In the genomic region with DNA sequence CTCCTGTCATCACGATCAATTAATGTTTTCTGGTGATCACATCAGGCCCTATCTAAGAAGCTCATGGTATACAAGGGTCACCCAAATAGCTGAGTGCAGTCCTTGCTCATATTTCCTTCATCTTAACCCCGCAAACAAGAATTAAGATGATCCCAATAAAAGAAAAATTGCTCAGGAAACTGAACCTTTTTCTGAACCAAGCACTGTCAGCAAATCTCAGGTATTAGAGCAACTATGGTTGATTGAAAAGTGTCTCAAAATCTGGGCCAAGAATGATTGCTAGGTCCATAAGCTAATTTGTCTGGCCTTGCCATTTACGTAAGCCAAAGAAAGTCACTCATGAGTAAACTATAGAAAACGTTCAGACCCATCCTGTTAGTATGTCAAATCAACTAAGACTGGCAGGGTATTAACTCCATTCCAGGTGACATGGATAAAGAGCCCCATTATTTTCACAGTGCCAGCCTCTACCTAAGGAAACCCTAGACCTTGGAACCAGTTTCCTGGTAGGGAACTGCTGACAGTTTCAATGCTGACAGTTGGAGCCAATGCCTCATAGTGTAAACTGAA, we compare ENCODE assay signal across 17 cellular contexts.
DNase-seq lines count a peak whose midpoint lies in the region; TF ChIP-seq lines count a peak whose summit lies in the region.
"Had no signal": no experiment of that assay in that cellular context is flagged by ENCODE, and none has a peak within 500 bp of the region (broad histone marks: within the 10 kb centered on the region; RNA-seq: fewer than 3 reads in every experiment).

No MANE protein-coding gene starts in this region.

- H3K36me3 ChIP-seq in muscle layer of duodenum (ENCODE audit: control insufficient read depth in 1 of 2, insufficient read depth in 2 of 2, low read length in 2 of 2) = no peaks in the 10 kb centered on the region
- H3K36me3 ChIP-seq: HAP-1, SJSA1 had no signal

- H3K27me3 Mint-ChIP-seq in chondrocyte (ENCODE audit: low read depth) = no peaks in the 10 kb centered on the region

- H3K4me3 Mint-ChIP-seq in chondrocyte (ENCODE audit: unreplicated experiment) = no peak overlapping the region

- peaks cover 87% of the 10 kb centered on the region for H3K4me1 Mint-ChIP-seq in chondrocyte (ENCODE audit: low read depth)

- H3K36me3 Mint-ChIP-seq in chondrocyte (ENCODE audit: low read depth) = no peaks in the 10 kb centered on the region

- TF ChIP-seq CTCF in chondrocyte (IDR thresholded peaks at IDR 0.05) = no peak

- H3K4me3 ChIP-seq in muscle layer of duodenum (ENCODE audit: low read depth in 1 of 2, low read length in 2 of 2) = no peak overlapping the region
- H3K4me3 ChIP-seq: HAP-1, SJSA1 had no signal

- peak; percentile 82 for DNase-seq in NCI-H460 (ENCODE audit: extremely low read depth, low read depth)
- no peak for DNase-seq in chondrocyte (ENCODE audit: low spot score)
- DNase-seq in T-helper 2 cell = no peak
- no peak for DNase-seq in NCI-H82 (lab: John Stamatoyannopoulos, UW)
- no peak for DNase-seq in NCI-H1048 (lab: John Stamatoyannopoulos, UW)
- DNase-seq: IMR-90, Kasumi-1, NCI-H1436, NCI-H2081, NCI-H2227 treated with DMSO at 0.1 percent for 48 hours, NCI-H526, OCI-M1 had no signal

- H3K9me3 Mint-ChIP-seq in chondrocyte (ENCODE audit: low read depth) = no peaks in the 10 kb centered on the region

- H3K4me1 ChIP-seq in muscle layer of duodenum (ENCODE audit: control insufficient read depth in 1 of 2, insufficient read depth in 2 of 2, low read length in 2 of 2) = no peaks in the 10 kb centered on the region
- H3K4me1 ChIP-seq: HAP-1, SJSA1 had no signal

- H3K9me3 ChIP-seq in muscle layer of duodenum (ENCODE audit: control insufficient read depth in 1 of 2, low read length in 2 of 2) = no peaks in the 10 kb centered on the region
- H3K9me3 ChIP-seq: HAP-1, SJSA1 had no signal

- peak overlapping the region; percentile 45 for H3K27ac Mint-ChIP-seq in chondrocyte (ENCODE audit: unreplicated experiment)

- H3K27me3 ChIP-seq in muscle layer of duodenum (ENCODE audit: low read depth, low read length) = no peaks in the 10 kb centered on the region
- H3K27me3 ChIP-seq: SJSA1 had no signal

- H3K27ac ChIP-seq in muscle layer of duodenum (ENCODE audit: low read length) = peak overlapping the region; percentile 41
- H3K27ac ChIP-seq in temporal lobe (ENCODE audit: low read depth, low read length) = peak overlapping the region; percentile 41
- H3K27ac ChIP-seq: C4-2B, SJSA1 had no signal
